1 cellular context compared by ENCODE assay signal in genomic region chr9:91071185-91071990, GRCh38.
TF ChIP-seq lines count a peak whose summit lies in the region.

No MANE protein-coding gene starts in this region.

TF ChIP-seq in HepG2, 621 proteins besides CTCF, POLR2A, EP300 and RAD21 (continued from another document and continues in another):
- TF ChIP-seq CSRNP2 (CRISPR knock-in tag; conservative IDR thresholded peaks at IDR 0.05; ENCODE audit: low read depth) (no peak), ZFX (CRISPR knock-in tag; IDR thresholded peaks at IDR 0.05; ENCODE audit: low read depth) (peak; percentile 86), ARNT (IDR thresholded peaks at IDR 0.05) (no peak), ZNF10 (CRISPR knock-in tag; IDR thresholded peaks at IDR 0.05; ENCODE audit: borderline replicate concordance, low read depth) (no peak), RNF219 (CRISPR knock-in tag; IDR thresholded peaks at IDR 0.05) (no peak), FOSL2 (CRISPR knock-in tag; IDR thresholded peaks at IDR 0.05) (peak; percentile 94), IRF1 (CRISPR knock-in tag; IDR thresholded peaks at IDR 0.05; ENCODE audit: low read depth) (no peak), ZNF563 (CRISPR knock-in tag; IDR thresholded peaks at IDR 0.05) (0 out of 2 replicates have a peak, but pooled peaks have one; percentile 20), TIGD3 (CRISPR knock-in tag; IDR thresholded peaks at IDR 0.05; ENCODE audit: borderline replicate concordance) (no peak), ZFP37 (CRISPR knock-in tag; IDR thresholded peaks at IDR 0.05; ENCODE audit: borderline replicate concordance) (peak; percentile 74; the same call in 1 of the 2 replicates), ZNF292 (CRISPR knock-in tag; IDR thresholded peaks at IDR 0.05; ENCODE audit: borderline replicate concordance, low read depth) (peak; percentile 93; the same call in 1 of the 2 replicates), KIAA2018 (CRISPR knock-in tag; IDR thresholded peaks at IDR 0.05; ENCODE audit: borderline replicate concordance) (no peak), RFXANK (CRISPR knock-in tag; IDR thresholded peaks at IDR 0.05) (0 out of 2 replicates have a peak, but pooled peaks have one; percentile 49), SMAD9 (CRISPR knock-in tag; IDR thresholded peaks at IDR 0.05) (no peak), PHF5A (CRISPR knock-in tag; IDR thresholded peaks at IDR 0.05; ENCODE audit: low read depth, unreplicated experiment) (no peak), NKX3-1 (CRISPR knock-in tag; IDR thresholded peaks at IDR 0.05) (no peak), LRRFIP1 (CRISPR knock-in tag; conservative IDR thresholded peaks at IDR 0.05) (no peak), GFI1 (CRISPR knock-in tag; IDR thresholded peaks at IDR 0.05; ENCODE audit: borderline replicate concordance) (peak; percentile 93), RXRB (CRISPR knock-in tag; IDR thresholded peaks at IDR 0.05; ENCODE audit: borderline replicate concordance) (no peak), ZNF44 (CRISPR knock-in tag; IDR thresholded peaks at IDR 0.05) (no peak), CCDC6 (CRISPR knock-in tag; IDR thresholded peaks at IDR 0.05) (peak; percentile 47; the same call in 1 of the 2 replicates), SNAPC4 (CRISPR knock-in tag; IDR thresholded peaks at IDR 0.05) (no peak), ARHGAP35 (CRISPR knock-in tag; IDR thresholded peaks at IDR 0.05; ENCODE audit: borderline replicate concordance) (peak; percentile 73; the same call in 1 of the 2 replicates), GZF1 (CRISPR knock-in tag; IDR thresholded peaks at IDR 0.05) (0 out of 2 replicates have a peak, but pooled peaks have one; percentile 64), ZNF883 (CRISPR knock-in tag; IDR thresholded peaks at IDR 0.05; ENCODE audit: not compliant biosample characterization) (no peak), SOX6 (IDR thresholded peaks at IDR 0.05) (no peak), SOX6 (CRISPR knock-in tag; IDR thresholded peaks at IDR 0.05) (peak; percentile 65), KAT8 (CRISPR knock-in tag; IDR thresholded peaks at IDR 0.05) (peak; percentile 59; the same call in 1 of the 2 replicates), SP1 (IDR thresholded peaks at IDR 0.05) (no peak), SP1 (CRISPR knock-in tag; IDR thresholded peaks at IDR 0.05) (no peak), TSC22D2 (CRISPR knock-in tag; IDR thresholded peaks at IDR 0.05; ENCODE audit: borderline replicate concordance) (peak; percentile 66; the same call in 1 of the 2 replicates), ZNF552 (CRISPR knock-in tag; IDR thresholded peaks at IDR 0.05; ENCODE audit: borderline replicate concordance) (no peak; the same call in 1 of the 2 replicates), MED13 (CRISPR knock-in tag; IDR thresholded peaks at IDR 0.05) (no peak)
